ENCODE assay signal across 17 cellular contexts in the genomic region with DNA sequence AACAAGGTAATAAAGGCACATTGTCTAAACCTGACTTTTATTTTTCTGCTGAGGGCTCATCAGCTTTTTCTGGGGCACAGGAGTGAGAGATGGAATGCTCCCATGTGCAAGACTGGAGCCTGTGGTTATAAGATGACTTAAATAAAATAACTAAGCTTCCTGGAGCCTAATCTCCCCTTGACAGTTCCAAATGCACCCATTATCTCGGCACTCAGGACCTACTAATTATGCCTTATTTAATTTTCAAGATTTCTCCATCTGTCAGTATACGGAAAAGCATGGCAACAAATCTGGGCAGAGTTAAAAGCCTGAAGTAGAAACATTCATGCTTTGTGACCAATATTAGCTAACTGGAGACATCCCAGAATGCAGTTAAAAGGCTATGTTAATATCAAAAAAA.
DNase-seq lines count a peak whose midpoint lies in the region; ATAC-seq and TF ChIP-seq lines count a peak whose summit lies in the region.
"Had no signal": no experiment of that assay in that cellular context is flagged by ENCODE, and none has a peak within 500 bp of the region (broad histone marks: within the 10 kb centered on the region; RNA-seq: fewer than 3 reads in every experiment).

No MANE protein-coding gene starts in this region.

- TF ChIP-seq CTCF in testis (IDR thresholded peaks at IDR 0.05) = no peak

- TF ChIP-seq POLR2A in testis (IDR thresholded peaks at IDR 0.05) = no peak

- no peaks in the 10 kb centered on the region for H3K36me3 Mint-ChIP-seq in activated T-helper 1 cell treated with anti-CD3 and anti-CD28 coated beads, Interleukin-12 subunit alpha, Interleukin-12 subunit beta, Interleukin-2, Interleukin-4 antibody, amounts not matched to agents 30 ng/mL and 10 ng/mL and 1 ng/mL, durations not matched to agents 14 hours and 24 hours and 36 hours (ENCODE audit: low read depth)
- H3K36me3 Mint-ChIP-seq: CD4-positive, CD25-positive, alpha-beta regulatory T cell; CD8-positive, alpha-beta memory T cell had no signal

- no peaks in the 10 kb centered on the region for H3K4me1 ChIP-seq in testis
- H3K4me1 ChIP-seq: BE2C had no signal

- no peaks in the 10 kb centered on the region for H3K9me3 Mint-ChIP-seq in activated T-helper 1 cell treated with anti-CD3 and anti-CD28 coated beads, Interleukin-12 subunit alpha, Interleukin-12 subunit beta, Interleukin-2, Interleukin-4 antibody, amounts not matched to agents 30 ng/mL and 10 ng/mL and 1 ng/mL, durations not matched to agents 14 hours and 24 hours and 36 hours
- H3K9me3 Mint-ChIP-seq: CD8-positive, alpha-beta memory T cell; GM23338 had no signal

- peak; percentile 46 to 64 for DNase-seq in NCI-H446 (lab: John Stamatoyannopoulos, UW)
- peak; percentile 85 for DNase-seq in NCI-H524 treated with DMSO at 0.1 percent for 48 hours (lab: John Stamatoyannopoulos, UW)
- peak; percentile 23 for DNase-seq in SK-N-DZ (ENCODE audit: low spot score)
- no peak for DNase-seq in activated naive CD4-positive, alpha-beta T cell treated with Interleukin-2 at 50 U/mL for 16 hours
- DNase-seq in activated T-helper 1 cell treated with anti-CD3 and anti-CD28 coated beads, Interleukin-12 subunit alpha, Interleukin-12 subunit beta, Interleukin-2, Interleukin-4 antibody, amounts not matched to agents 30 ng/mL and 10 ng/mL and 1 ng/mL, durations not matched to agents 14 hours and 24 hours and 36 hours (ENCODE audit: low spot score) = no peak
- no peak for DNase-seq in testis
- DNase-seq: ACHN; BE2C; C1 segment of cervical spinal cord; CD4-positive, CD25-positive, alpha-beta regulatory T cell; CD8-positive, alpha-beta memory T cell; COR-L47; GDM1; HCEC 1CT had no signal

- no peaks in the 10 kb centered on the region for H3K27me3 Mint-ChIP-seq in activated T-helper 1 cell treated with anti-CD3 and anti-CD28 coated beads, Interleukin-12 subunit alpha, Interleukin-12 subunit beta, Interleukin-2, Interleukin-4 antibody, amounts not matched to agents 30 ng/mL and 10 ng/mL and 1 ng/mL, durations not matched to agents 14 hours and 24 hours and 36 hours (ENCODE audit: insufficient read depth)
- H3K27me3 Mint-ChIP-seq: CD4-positive, CD25-positive, alpha-beta regulatory T cell; CD8-positive, alpha-beta memory T cell had no signal

- H3K9me3 ChIP-seq in testis = no peaks in the 10 kb centered on the region
- H3K9me3 ChIP-seq: BE2C had no signal

- H3K36me3 ChIP-seq in testis (ENCODE audit: low read depth, missing control alignments) = no peaks in the 10 kb centered on the region
- H3K36me3 ChIP-seq: BE2C had no signal

- no peak overlapping the region for H3K27ac Mint-ChIP-seq in activated T-helper 1 cell treated with anti-CD3 and anti-CD28 coated beads, Interleukin-12 subunit alpha, Interleukin-12 subunit beta, Interleukin-2, Interleukin-4 antibody, amounts not matched to agents 30 ng/mL and 10 ng/mL and 1 ng/mL, durations not matched to agents 14 hours and 24 hours and 36 hours
- H3K27ac Mint-ChIP-seq: CD4-positive, CD25-positive, alpha-beta regulatory T cell; CD8-positive, alpha-beta memory T cell; GM23338 had no signal

- intact Hi-C loops in activated T-helper 1 cell treated with anti-CD3 and anti-CD28 coated beads, Interleukin-12 subunit alpha, Interleukin-12 subunit beta, Interleukin-2, Interleukin-4 antibody, amounts not matched to agents 30 ng/mL and 10 ng/mL and 1 ng/mL, durations not matched to agents 14 hours and 24 hours and 36 hours (cut with micrococcal nuclease) = no loop called here
- intact Hi-C loops in testis (cut with DNase I; ENCODE audit: low total_unique reads) = no loop called here

- H3K27me3 ChIP-seq in testis = no peaks in the 10 kb centered on the region
- H3K27me3 ChIP-seq: BE2C had no signal

- no peak overlapping the region for H3K4me3 Mint-ChIP-seq in activated T-helper 1 cell treated with anti-CD3 and anti-CD28 coated beads, Interleukin-12 subunit alpha, Interleukin-12 subunit beta, Interleukin-2, Interleukin-4 antibody, amounts not matched to agents 30 ng/mL and 10 ng/mL and 1 ng/mL, durations not matched to agents 14 hours and 24 hours and 36 hours
- H3K4me3 Mint-ChIP-seq: CD4-positive, CD25-positive, alpha-beta regulatory T cell; CD8-positive, alpha-beta memory T cell; GM23338 had no signal

- WGBS in testis, 2 donors = 76 to 91% methylated on average over 2 of the region's 2 CpGs

- no peak for ATAC-seq in SK-N-SH treated with all-trans-retinoic acid at 6 μM for 48 hours
- ATAC-seq: GM23338 had no signal

- no peak overlapping the region for H3K4me3 ChIP-seq in testis
- H3K4me3 ChIP-seq: GM23338 had no signal

- H3K4me1 Mint-ChIP-seq in activated T-helper 1 cell treated with anti-CD3 and anti-CD28 coated beads, Interleukin-12 subunit alpha, Interleukin-12 subunit beta, Interleukin-2, Interleukin-4 antibody, amounts not matched to agents 30 ng/mL and 10 ng/mL and 1 ng/mL, durations not matched to agents 14 hours and 24 hours and 36 hours (ENCODE audit: low read depth) = no peaks in the 10 kb centered on the region
- H3K4me1 Mint-ChIP-seq: CD4-positive, CD25-positive, alpha-beta regulatory T cell; CD8-positive, alpha-beta memory T cell had no signal

- no peak overlapping the region for H3K27ac ChIP-seq in testis
- H3K27ac ChIP-seq: HL-60 had no signal

TF ChIP-seq in SK-N-SH treated with all-trans-retinoic acid at 6 μM for 48 hours, 23 proteins besides CTCF, POLR2A, EP300 and RAD21:
- TF ChIP-seq ESRRG (CRISPR knock-in tag; IDR thresholded peaks at IDR 0.05) (no peak), RARB (CRISPR knock-in tag; IDR thresholded peaks at IDR 0.05) (no peak), TCF4 (CRISPR knock-in tag; IDR thresholded peaks at IDR 0.05; ENCODE audit: borderline replicate concordance) (no peak), SNAI2 (CRISPR knock-in tag; IDR thresholded peaks at IDR 0.05) (no peak), ISL1 (CRISPR knock-in tag; IDR thresholded peaks at IDR 0.05) (no peak), PPARA (CRISPR knock-in tag; IDR thresholded peaks at IDR 0.05; ENCODE audit: borderline replicate concordance) (no peak), ZC3H10 (CRISPR knock-in tag; IDR thresholded peaks at IDR 0.05) (no peak)

Comparison
In these comparisons a context has a peak if more than half of its experiments do, and no peak if none do; other contexts are left out.
1. DNase-seq: peak in NCI-H446 (2 of 2), NCI-H524 treated with DMSO at 0.1 percent for 48 hours (single experiment) and SK-N-DZ (single experiment); none in activated naive CD4-positive, alpha-beta T cell treated with Interleukin-2 at 50 U/mL for 16 hours (single experiment), activated T-helper 1 cell treated with anti-CD3 and anti-CD28 coated beads, Interleukin-12 subunit alpha, Interleukin-12 subunit beta, Interleukin-2, Interleukin-4 antibody, amounts not matched to agents 30 ng/mL and 10 ng/mL and 1 ng/mL, durations not matched to agents 14 hours and 24 hours and 36 hours (single experiment) and testis (single experiment).